In genomic region chr3:129014793-129015345, GRCh38 we compare ENCODE assay signal across 14 cellular contexts. TPM values are rescaled to one million over a fixed set of nuclear protein-coding genes. Genes with fewer than 3 reads are reported as not detected.
DNase-seq lines count a peak whose midpoint lies in the region; ATAC-seq and TF ChIP-seq lines count a peak whose summit lies in the region.
"Had no signal": no experiment of that assay in that cellular context is flagged by ENCODE, and none has a peak within 500 bp of the region (broad histone marks: within the 10 kb centered on the region; RNA-seq: fewer than 3 reads in every experiment).

No MANE protein-coding gene starts in this region.

- DNase-seq in activated naive CD4-positive, alpha-beta T cell treated with anti-CD3 and anti-CD28 coated beads for 36 hours, result no peak
- no peak for DNase-seq in activated naive CD4-positive, alpha-beta T cell treated with Interleukin-2 at 50 U/mL for 16 hours
- DNase-seq in lung (ENCODE audit: low spot score) (no peak), stomach (no peak), GM10248 (ENCODE audit: extremely low spot score) (no peak), trophoblast cell (no peak)
- DNase-seq: DMS79 treated with DMSO at 0.1 percent for 48 hours, NCI-H524, small intestine had no signal

- no peaks in the 10 kb centered on the region for H3K79me2 ChIP-seq in trophoblast cell (ENCODE audit: control insufficient read depth, insufficient read depth, low read length, poor library complexity)

- H2AK5ac ChIP-seq in trophoblast cell (ENCODE audit: low read length), result no peak overlapping the region

- no peak overlapping the region for H4K91ac ChIP-seq in trophoblast cell (ENCODE audit: low read depth, low read length)

- H3K9me3 Mint-ChIP-seq in activated naive CD4-positive, alpha-beta T cell treated with anti-CD3 and anti-CD28 coated beads for 36 hours, result no peaks in the 10 kb centered on the region
- no peaks in the 10 kb centered on the region for H3K9me3 Mint-ChIP-seq in activated naive CD8-positive, alpha-beta T cell (ENCODE audit: low read depth)

- no peak overlapping the region for H2BK5ac ChIP-seq in trophoblast cell (ENCODE audit: low read depth, low read length, poor library complexity)

- H3K9me3 ChIP-seq in lung (ENCODE audit: control insufficient read depth in 2 of 2, insufficient read depth in 1 of 2, low read length in 1 of 2) (no peaks in the 10 kb centered on the region), stomach (no peaks in the 10 kb centered on the region), trophoblast cell (ENCODE audit: insufficient read depth, low read depth, low read length) (no peaks in the 10 kb centered on the region)

- no peak overlapping the region for H4K12ac ChIP-seq in trophoblast cell (ENCODE audit: low read depth, low read length)

- no peaks in the 10 kb centered on the region for H3K27me3 Mint-ChIP-seq in activated naive CD4-positive, alpha-beta T cell treated with anti-CD3 and anti-CD28 coated beads for 36 hours (ENCODE audit: low read depth)
- no peaks in the 10 kb centered on the region for H3K27me3 Mint-ChIP-seq in activated naive CD8-positive, alpha-beta T cell

- H3K4me1 Mint-ChIP-seq in activated naive CD4-positive, alpha-beta T cell treated with anti-CD3 and anti-CD28 coated beads for 36 hours (ENCODE audit: low read depth), result peaks cover 38% of the 10 kb centered on the region
- H3K4me1 Mint-ChIP-seq in activated naive CD8-positive, alpha-beta T cell (ENCODE audit: low read depth), result peaks cover 43% of the 10 kb centered on the region

- no peak overlapping the region for H3K4me3 Mint-ChIP-seq in activated naive CD4-positive, alpha-beta T cell treated with anti-CD3 and anti-CD28 coated beads for 36 hours
- H3K4me3 Mint-ChIP-seq in activated naive CD8-positive, alpha-beta T cell, result peak overlapping the region; percentile 42

- no peak overlapping the region for H3K23ac ChIP-seq in trophoblast cell (ENCODE audit: low read length)

- POLR2A ChIA-PET in GM10248 (lab: Yijun Ruan, JAX), result no interaction called here

- H3K4ac ChIP-seq in trophoblast cell (ENCODE audit: low read depth, low read length), result no peak overlapping the region

- CTCF ChIA-PET in activated naive CD4-positive, alpha-beta T cell treated with anti-CD3 and anti-CD28 coated beads for 36 hours (lab: Charles Lee), result interaction anchor here (0.6 to 7.0 kb wide), 9 partner anchors 8 to 231 kb away, joined by 3 to 84 read pairs (median 20); partner anchors contain the start of gene EFCC1
- CTCF ChIA-PET in GM10248 (lab: Yijun Ruan, JAX), result interaction anchor here (1.1 to 6.1 kb wide), 5 partner anchors 12 to 231 kb away, joined by 3 to 44 read pairs (median 15); no protein-coding TSS in a partner anchor

- peak overlapping the region; percentile 47 to 80 for H3K27ac ChIP-seq in lung (ENCODE audit: low read depth in 1 of 2, low read length in 1 of 2)
- H3K27ac ChIP-seq in stomach, result peak overlapping the region; percentile 28 to 70 (median 67)
- H3K27ac ChIP-seq in trophoblast cell (ENCODE audit: low read depth, low read length), result no peak overlapping the region
- H3K27ac ChIP-seq: RWPE1 had no signal

- H3K4me2 ChIP-seq in trophoblast cell (ENCODE audit: low read length), result no peak overlapping the region

- H3K9ac ChIP-seq in trophoblast cell (ENCODE audit: low read length), result no peak overlapping the region

- no peak for TF ChIP-seq EP300 in stomach (IDR thresholded peaks at IDR 0.05)

- H2BK12ac ChIP-seq in trophoblast cell (ENCODE audit: low read length), result no peak overlapping the region

- TF ChIP-seq CTCF in lung (IDR thresholded peaks at IDR 0.05; ENCODE audit: control extremely low read depth, extremely low read depth) (no peak), stomach (IDR thresholded peaks at IDR 0.05) (no peak), GM10248 (IDR thresholded peaks at IDR 0.05; ENCODE audit: control extremely low read depth, extremely low read depth, low read depth, missing control alignments) (no peak)

- no peak overlapping the region for H2BK120ac ChIP-seq in trophoblast cell (ENCODE audit: insufficient read depth, low read length, poor library complexity)

- H3K27me3 ChIP-seq in lung (ENCODE audit: control insufficient read depth, insufficient read depth), result no peaks in the 10 kb centered on the region
- no peaks in the 10 kb centered on the region for H3K27me3 ChIP-seq in stomach
- no peaks in the 10 kb centered on the region for H3K27me3 ChIP-seq in trophoblast cell (ENCODE audit: insufficient read depth, low read length)

- intact Hi-C loops in activated naive CD4-positive, alpha-beta T cell treated with anti-CD3 and anti-CD28 coated beads for 36 hours (cut with micrococcal nuclease), result loop anchor here (5.0 kb wide), 1 partner anchor 363 kb away; the partner anchor contains the start of gene RPN1
- intact Hi-C loops in stomach (cut with DNase I; ENCODE audit: low total_unique reads), result no loop called here

- peaks cover 1% of the 10 kb centered on the region for H3K36me3 Mint-ChIP-seq in activated naive CD4-positive, alpha-beta T cell treated with anti-CD3 and anti-CD28 coated beads for 36 hours (ENCODE audit: low read depth)
- H3K36me3 Mint-ChIP-seq in activated naive CD8-positive, alpha-beta T cell, result peaks cover 2% of the 10 kb centered on the region

- ATAC-seq in lung (ENCODE audit: insufficient read depth, low FRiP score) (no peak), HG03571 (IDR thresholded peaks at IDR 0.05; ENCODE audit: unreplicated experiment) (no peak)

- 90 to 91% methylated on average over 9 of the region's 9 CpGs for WGBS in lung, 2 donors
- WGBS in stomach, 5 donors, result 88 to 90% (median 88%) methylated on average over 9 of the region's 9 CpGs
- WGBS in trophoblast cell (ENCODE audit: extremely low coverage, insufficient coverage, insufficient read length), result no CpG with 5 or more reads among the region's 9 CpGs

- H3K36me3 ChIP-seq in lung (ENCODE audit: control insufficient read depth in 2 of 2, insufficient read depth in 2 of 2, low read length in 2 of 2), result no peaks in the 10 kb centered on the region
- H3K36me3 ChIP-seq in stomach, result no peaks in the 10 kb centered on the region
- no peaks in the 10 kb centered on the region for H3K36me3 ChIP-seq in trophoblast cell (ENCODE audit: control insufficient read depth in 1 of 2, insufficient read depth in 2 of 2, low read length in 2 of 2)
- H3K36me3 ChIP-seq: HAP-1 had no signal

- peak overlapping the region; percentile 95 for H3K27ac Mint-ChIP-seq in activated naive CD4-positive, alpha-beta T cell treated with anti-CD3 and anti-CD28 coated beads for 36 hours
- peak overlapping the region; percentile 98 for H3K27ac Mint-ChIP-seq in activated naive CD8-positive, alpha-beta T cell

- no peak overlapping the region for H3K18ac ChIP-seq in trophoblast cell (ENCODE audit: low read length)

- H3K14ac ChIP-seq in trophoblast cell (ENCODE audit: low read length), result no peak overlapping the region

- H3K4me3 ChIP-seq in lung (no peak overlapping the region), stomach (no peak overlapping the region), trophoblast cell (ENCODE audit: low read depth, low read length) (no peak overlapping the region)
- H3K4me3 ChIP-seq: HAP-1 had no signal

- H3K4me1 ChIP-seq in lung (ENCODE audit: control insufficient read depth in 2 of 2, insufficient read depth in 2 of 2, low read length in 2 of 2) (peaks cover 0 to 34% of the 10 kb centered on the region in 2 donors), stomach (peaks cover 13 to 32% (median 25%) of the 10 kb centered on the region in 4 donors), trophoblast cell (ENCODE audit: control insufficient read depth in 1 of 2, insufficient read depth in 2 of 2, low read length in 2 of 2) (peaks cover 0 to 11% of the 10 kb centered on the region in 2 experiments)
- H3K4me1 ChIP-seq: HAP-1 had no signal

- no peaks in the 10 kb centered on the region for H3K79me1 ChIP-seq in trophoblast cell (ENCODE audit: low read length)

- no peak overlapping the region for H2AFZ ChIP-seq in trophoblast cell (ENCODE audit: insufficient read depth, low read length, poor library complexity)

- no peak overlapping the region for H4K8ac ChIP-seq in trophoblast cell (ENCODE audit: low read depth, low read length)

- TF ChIP-seq POLR2A in stomach (IDR thresholded peaks at IDR 0.05), result no peak

RNA-seq across cellular contexts. Expression of gene EFCC1, which starts 13.8 kb away (rescaled TPM):
- under 1 TPM; 0.10 to 0.20 TPM for total RNA-seq in activated naive CD4-positive, alpha-beta T cell treated with anti-CD3 and anti-CD28 coated beads for 36 hours
- 1 to 10 TPM; 5.2 to 7.4 TPM for total RNA-seq in lung
- polyA plus RNA-seq in lung, result 10 to 100 TPM in 1 of 2 donors, 1 to 10 TPM in 1; 3.2 to 10.0 TPM
- 10 to 100 TPM in 3 of 5 donors, 1 to 10 TPM in 2; 1.0 to 13.9 (median 10.3) TPM for total RNA-seq in stomach
- polyA plus RNA-seq in stomach, result 10 to 100 TPM in 1 of 3 donors, 1 to 10 TPM in 2; 3.4 to 10.7 (median 8.2) TPM
- not detected in 2 replicates for polyA plus RNA-seq in trophoblast cell (2013)

RNA-seq across cellular contexts. Expression of gene CFAP92, which starts 21.0 kb away (rescaled TPM):
- total RNA-seq in activated naive CD4-positive, alpha-beta T cell treated with anti-CD3 and anti-CD28 coated beads for 36 hours, result under 1 TPM; 0.32 to 0.48 TPM
- total RNA-seq in lung (1 to 10 TPM; 4.1 to 4.9 TPM), stomach (10 to 100 TPM in 1 of 5 donors, 1 to 10 TPM in 3, under 1 TPM in 1; 0.87 to 13.4 (median 5.2) TPM)
- polyA plus RNA-seq in lung (1 to 10 TPM; 1.2 to 1.3 TPM), stomach (1 to 10 TPM in 1 of 3 donors, under 1 TPM in 2; 0.50 to 2.7 (median 0.70) TPM)
- 0.10 and 0.15 TPM in 2 replicates for polyA plus RNA-seq in trophoblast cell (2013)

RNA-seq across cellular contexts. Expression of gene GP9, which starts 45.7 kb away (rescaled TPM):
- not detected for total RNA-seq in activated naive CD4-positive, alpha-beta T cell treated with anti-CD3 and anti-CD28 coated beads for 36 hours
- total RNA-seq in lung (1 to 10 TPM in 1 of 2 donors, under 1 TPM in 1; 0.40 to 3.0 TPM), stomach (not detected)
- polyA plus RNA-seq in lung (1 to 10 TPM; 1.3 to 6.2 TPM), stomach (not detected)
- polyA plus RNA-seq in trophoblast cell (2013), result not detected in 2 replicates
- total RNA-seq: cerebellum had no signal
